In the genomic region with DNA sequence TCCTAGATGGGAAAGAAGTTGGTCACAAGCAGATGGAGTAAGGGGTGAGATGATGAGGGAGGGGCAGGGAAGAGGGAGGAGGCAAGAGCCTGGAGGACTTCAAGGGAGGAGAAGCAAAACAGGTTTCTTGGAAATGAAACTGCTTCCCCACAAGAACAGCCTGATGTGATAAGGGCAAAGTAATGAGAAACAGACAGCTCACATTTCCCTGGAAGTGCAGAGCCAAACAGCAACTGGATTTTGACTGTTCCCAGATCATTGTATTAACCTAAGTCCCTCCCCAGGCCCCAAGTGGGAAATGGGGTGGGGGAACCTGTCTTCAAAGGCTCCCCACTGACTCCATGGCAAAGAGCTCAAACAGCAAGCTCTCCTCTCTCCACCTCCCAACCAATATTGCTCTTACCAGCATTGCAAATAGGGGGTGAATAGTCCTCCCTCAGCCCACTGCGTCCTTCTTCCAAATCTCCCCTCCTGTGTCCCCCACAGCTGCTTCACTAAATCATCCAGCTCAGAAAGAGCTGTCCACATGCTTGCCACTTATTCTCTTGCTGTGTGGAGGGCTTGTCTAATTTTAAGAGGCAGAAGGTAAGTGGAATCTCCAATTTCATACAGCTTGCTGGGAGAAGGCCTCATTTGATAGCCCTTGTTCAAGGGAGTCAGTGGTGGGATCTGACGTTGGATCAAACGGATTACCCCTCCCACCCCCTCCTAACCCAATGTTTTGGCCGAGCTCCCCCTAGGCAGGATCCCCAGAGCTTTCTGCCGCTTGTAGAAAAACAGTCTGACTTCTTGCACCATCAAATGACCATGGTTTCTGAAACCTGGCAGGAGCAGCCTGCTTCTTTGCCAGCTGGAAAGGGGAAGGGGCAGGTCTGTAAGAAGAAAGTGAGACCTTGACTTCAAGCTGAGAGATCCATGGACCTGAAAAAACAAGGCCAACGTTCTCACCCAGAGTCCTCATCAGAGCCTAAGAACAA, we compare ENCODE assay signal across 15 cellular contexts. TPM values are rescaled to one million over a fixed set of nuclear protein-coding genes. Genes with fewer than 3 reads are reported as not detected.
DNase-seq lines count a peak whose midpoint lies in the region; ATAC-seq and TF ChIP-seq lines count a peak whose summit lies in the region.
"Had no signal": no experiment of that assay in that cellular context is flagged by ENCODE, and none has a peak within 500 bp of the region (broad histone marks: within the 10 kb centered on the region; RNA-seq: fewer than 3 reads in every experiment).

No MANE protein-coding gene starts in this region.

- no peak for TF ChIP-seq CTCF in fibroblast of villous mesenchyme (IDR thresholded peaks at IDR 0.05; ENCODE audit: insufficient read depth, low read depth, low read length)
- TF ChIP-seq CTCF in nephron (IDR thresholded peaks at IDR 0.05; ENCODE audit: unreplicated experiment in 3 of 3) = no peak

- intact Hi-C loops in Right ventricle myocardium inferior (cut with DNase I) = no loop called here
- intact Hi-C loops in cardiac septum (cut with DNase I) = no loop called here

- H3K4me1 Mint-ChIP-seq in nephron (peaks cover 55% of the 10 kb centered on the region), T-cell (no peaks in the 10 kb centered on the region)
- H3K4me1 Mint-ChIP-seq: T-helper 17 cell had no signal

- peak; percentile 72 for DNase-seq in Right ventricle myocardium inferior (ENCODE audit: missing footprints)
- DNase-seq in cardiac septum (ENCODE audit: low spot score) = no peak
- peak; percentile 21 for DNase-seq in fibroblast of villous mesenchyme (ENCODE audit: low read depth)
- no peak for DNase-seq in activated CD4-positive, CD25-positive, alpha-beta regulatory T cell (lab: John Stamatoyannopoulos, UW)
- DNase-seq in T-cell = no peak
- DNase-seq in activated effector memory CD4-positive, alpha-beta T cell treated with Interleukin-2 at 50 U/mL for 16 hours = no peak
- DNase-seq: activated CD4-positive, alpha-beta T cell treated with anti-CD3 and anti-CD28 coated beads, Interleukin-2, amount 50 U/mL, for 48 hours; activated gamma-delta T cell; Calu3; PC-3; T-helper 17 cell had no signal

- POLR2A ChIA-PET in T-cell (lab: Charles Lee) = interaction anchor here in 1 of 2 donors (0.5 to 0.6 kb wide), 2 partner anchors 15 to 329 kb away, joined by 4 to 5 read pairs; no protein-coding TSS in a partner anchor

- CTCF ChIA-PET in T-cell (lab: Charles Lee) = no interaction called here

- peak overlapping the region in 2 of 3 experiments; percentile 3 to 10 for H3K4me3 Mint-ChIP-seq in nephron
- no peak overlapping the region for H3K4me3 Mint-ChIP-seq in T-cell
- H3K4me3 Mint-ChIP-seq: T-helper 17 cell had no signal

- H3K27me3 Mint-ChIP-seq in nephron (ENCODE audit: low read depth) = peaks cover 3% of the 10 kb centered on the region
- H3K27me3 Mint-ChIP-seq in T-cell = no peaks in the 10 kb centered on the region

- H3K36me3 Mint-ChIP-seq in nephron (ENCODE audit: low read depth) (no peaks in the 10 kb centered on the region), T-cell (no peaks in the 10 kb centered on the region)

- ATAC-seq in Right ventricle myocardium inferior = peak; percentile 84
- ATAC-seq in T-cell (replicated peaks in 1 of 4) = no peak
- no peak for ATAC-seq in GM18867 (IDR thresholded peaks at IDR 0.05; ENCODE audit: unreplicated experiment)
- ATAC-seq: PC-3, T-helper 17 cell had no signal

- peaks cover 2% of the 10 kb centered on the region for H3K9me3 Mint-ChIP-seq in nephron
- no peaks in the 10 kb centered on the region for H3K9me3 Mint-ChIP-seq in T-cell

- H3K4me3 ChIP-seq in fibroblast of villous mesenchyme (ENCODE audit: low read depth, low read length) = no peak overlapping the region
- H3K4me3 ChIP-seq: tibial artery had no signal

- H3K27ac Mint-ChIP-seq in nephron = peak overlapping the region; percentile 78 to 88 (median 81)
- H3K27ac Mint-ChIP-seq in T-cell = no peak overlapping the region
- H3K27ac Mint-ChIP-seq: T-helper 17 cell had no signal

RNA-seq across cellular contexts. Expression of a gene that starts 56.3 kb away (rescaled TPM):
- total RNA-seq in Right ventricle myocardium inferior (not detected), cardiac septum (not detected), fibroblast of villous mesenchyme (not detected in 2 replicates), T-cell (not detected)
- total RNA-seq: Calu3, MCF 10A, PC-3 had no signal

Comparison
In these comparisons a context has a peak if more than half of its experiments do, and no peak if none do; other contexts are left out.
1. DNase-seq: peak in Right ventricle myocardium inferior (single experiment) and fibroblast of villous mesenchyme (single experiment); none in cardiac septum (single experiment), activated CD4-positive, CD25-positive, alpha-beta regulatory T cell (0 of 4), T-cell (0 of 34) and activated effector memory CD4-positive, alpha-beta T cell treated with Interleukin-2 at 50 U/mL for 16 hours (single experiment).
2. H3K27ac Mint-ChIP-seq: peak in nephron (3 of 3); none in T-cell (0 of 2).
3. H3K4me3 Mint-ChIP-seq: peak in nephron (2 of 3); none in T-cell (0 of 3).